In genomic region chr6:98927534-98927933, GRCh38 we compare ENCODE assay signal across 16 cellular contexts. TPM values are rescaled to one million over a fixed set of nuclear protein-coding genes. Genes with fewer than 3 reads are reported as not detected.
A peak's percentile ranks its signal among the peaks of the same experiment; 100 is the strongest.
DNase-seq lines count a peak whose midpoint lies in the region; FAIRE-seq and TF ChIP-seq lines count a peak whose summit lies in the region.
"Had no signal": no experiment of that assay in that cellular context is flagged by ENCODE, and none has a peak within 500 bp of the region (broad histone marks: within the 10 kb centered on the region; RNA-seq: fewer than 3 reads in every experiment).

No MANE protein-coding gene starts in this region.

- H3K4me1 ChIP-seq in liver (ENCODE audit: control insufficient read depth in 4 of 4, insufficient read depth in 4 of 4, low read length in 3 of 4): peaks cover 2 to 25% (median 7%) of the 10 kb centered on the region in 4 donors

- no peaks in the 10 kb centered on the region for H3K9me3 ChIP-seq in liver (ENCODE audit: control insufficient read depth in 4 of 4, low read length in 3 of 4)

- peak; percentile 91 for FAIRE-seq in RCC 7860 (lab: Jason Lieb, UNC)

- no peaks in the 10 kb centered on the region for H3K27me3 ChIP-seq in liver (ENCODE audit: control insufficient read depth in 4 of 4, insufficient read depth in 4 of 4, low read length in 3 of 4)
- H3K27me3 ChIP-seq: BLaER1 treated with 17β-estradiol and CSF1 and Interleukin-3, amounts not matched to agents 10 nM and 100 nM had no signal

- no peak overlapping the region for H3K27ac ChIP-seq in liver (ENCODE audit: low read depth in 1 of 2, low read length in 2 of 2)
- H3K27ac ChIP-seq: BLaER1 treated with 17β-estradiol and CSF1 and Interleukin-3, amounts not matched to agents 10 nM and 100 nM had no signal

- no peak overlapping the region for H3K4me3 ChIP-seq in liver (ENCODE audit: low read depth in 1 of 3, low read length in 3 of 3)
- H3K4me3 ChIP-seq: BLaER1 treated with 17β-estradiol and CSF1 and Interleukin-3, amounts not matched to agents 10 nM and 100 nM had no signal

- TF ChIP-seq RAD21 in liver (IDR thresholded peaks at IDR 0.05): peak; percentile 24 to 34

- peaks cover 0 to 6% (median 0%) of the 10 kb centered on the region in 4 donors for H3K36me3 ChIP-seq in liver (ENCODE audit: control insufficient read depth in 4 of 4, insufficient read depth in 3 of 4, low read depth in 1 of 4, low read length in 3 of 4)

- peak; percentile 5 for DNase-seq in DMS 273 treated with DMSO at 0.1 percent for 48 hours (lab: John Stamatoyannopoulos, UW)
- peak; percentile 4 for DNase-seq in M059J (ENCODE audit: low read depth)
- DNase-seq in RCC 7860 (ENCODE audit: low spot score): peak; percentile 39
- DNase-seq in AML-193 (lab: John Stamatoyannopoulos, UW): no peak
- no peak for DNase-seq in activated CD4-positive, alpha-beta T cell treated with anti-CD3 and anti-CD28 coated beads, Interleukin-2, amount 50 U/mL, for 4 hours
- no peak for DNase-seq in midbrain (lab: John Stamatoyannopoulos, UW)
- no peak for DNase-seq in CD1c-positive myeloid dendritic cell (ENCODE audit: extremely low spot score)
- DNase-seq: activated CD8-positive, alpha-beta T cell treated with anti-CD3 and anti-CD28 coated beads, Interleukin-2, amount 10 ng/mL, durations not matched to agents 7 days and 5 days; amniotic stem cell; GDM1; head of caudate nucleus; left colon; naive thymus-derived CD4-positive, alpha-beta T cell; NCI-H2227 treated with DMSO at 0.1 percent for 48 hours had no signal

- H3K9ac ChIP-seq in liver (ENCODE audit: low read depth in 1 of 2, low read length in 2 of 2): no peak overlapping the region
- H3K9ac ChIP-seq: BLaER1 treated with 17β-estradiol and CSF1 and Interleukin-3, amounts not matched to agents 10 nM and 100 nM had no signal

- TF ChIP-seq CTCF in liver (IDR thresholded peaks at IDR 0.05; ENCODE audit: low read depth, low read length, missing input control): no peak

TF ChIP-seq in liver, 16 proteins besides CTCF, POLR2A, EP300 and RAD21:
- TF ChIP-seq GABPA (IDR thresholded peaks at IDR 0.05 in 1 of 2, conservative IDR thresholded peaks at IDR 0.05 in 1 of 2) (peak in 1 of 2 donors; percentile 31), NR2F2 (IDR thresholded peaks at IDR 0.05) (no peak), HNF4A (conservative IDR thresholded peaks at IDR 0.05) (peak; percentile 80 to 91), RXRA (IDR thresholded peaks at IDR 0.05) (peak; percentile 49 to 70), HNF4G (IDR thresholded peaks at IDR 0.05) (peak; percentile 53), FOXA1 (IDR thresholded peaks at IDR 0.05) (peak; percentile 31), SP1 (IDR thresholded peaks at IDR 0.05) (peak; percentile 64), YY1 (IDR thresholded peaks at IDR 0.05) (peak; percentile 53), EGR1 (IDR thresholded peaks at IDR 0.05; ENCODE audit: low read depth in 2 of 2) (no peak), REST (IDR thresholded peaks at IDR 0.05) (peak; percentile 31), ATF3 (IDR thresholded peaks at IDR 0.05) (no peak), TAF1 (conservative IDR thresholded peaks at IDR 0.05) (no peak), JUND (IDR thresholded peaks at IDR 0.05) (peak in 1 of 2 donors; percentile 21), FOXA2 (IDR thresholded peaks at IDR 0.05) (peak; percentile 44), ZBTB33 (IDR thresholded peaks at IDR 0.05) (peak; percentile 17), MAX (IDR thresholded peaks at IDR 0.05) (no peak)

RNA-seq across cellular contexts. Expression of gene FBXL4, which starts 20.2 kb away (rescaled TPM):
- total RNA-seq in M059J (2014; rRNA removed; shearing (Covaris generic)): 8.8 and 9.6 TPM in 2 replicates
- 10 to 100 TPM; 17.5 to 18.8 TPM for total RNA-seq in liver
- polyA plus RNA-seq in liver: 10 to 100 TPM in 1 of 2 donors, 1 to 10 TPM in 1; 4.1 to 10.5 TPM

Comparison
In these comparisons a context has a peak if more than half of its experiments do, and no peak if none do; other contexts are left out.
1. DNase-seq: peak in DMS 273 treated with DMSO at 0.1 percent for 48 hours (single experiment), M059J (single experiment) and RCC 7860 (single experiment); none in AML-193 (0 of 2), activated CD4-positive, alpha-beta T cell treated with anti-CD3 and anti-CD28 coated beads, Interleukin-2, amount 50 U/mL, for 4 hours (0 of 2), midbrain (single experiment) and CD1c-positive myeloid dendritic cell (single experiment).